ENCODE assay signal across 1 cellular context in genomic region chrX:10159069-10159468, GRCh38.
TF ChIP-seq lines count a peak whose summit lies in the region.

No MANE protein-coding gene starts in this region.

TF ChIP-seq in K562, 482 proteins besides CTCF, POLR2A, EP300 and RAD21 (continued from another document and continues in another):
- TF ChIP-seq ZNF592 (IDR thresholded peaks at IDR 0.05) (no peak), MED1 (CRISPR knock-in tag; IDR thresholded peaks at IDR 0.05; ENCODE audit: borderline replicate concordance) (no peak), ATF2 (CRISPR knock-in tag; IDR thresholded peaks at IDR 0.05) (no peak), ETS1 (conservative IDR thresholded peaks at IDR 0.05; ENCODE audit: control insufficient read depth, low read depth, low read length) (no peak), MCM5 (IDR thresholded peaks at IDR 0.05; ENCODE audit: low read depth) (no peak), KDM1A (IDR thresholded peaks at IDR 0.05) (peak in 1 of 2 experiments; percentile 48; a peak in 3 of 4 replicates), ATF6 (CRISPR knock-in tag; IDR thresholded peaks at IDR 0.05) (no peak), NR3C1 (CRISPR knock-in tag; IDR thresholded peaks at IDR 0.05) (no peak), DIDO1 (tag; IDR thresholded peaks at IDR 0.05; ENCODE audit: low read depth) (no peak), CBX2 (IDR thresholded peaks at IDR 0.05; ENCODE audit: insufficient read depth, low read length, poor library complexity, severe bottlenecking) (no peak), E2F8 (IDR thresholded peaks at IDR 0.05; ENCODE audit: low read depth, partially characterized antibody) (no peak), MTF1 (CRISPR knock-in tag; IDR thresholded peaks at IDR 0.05; ENCODE audit: borderline replicate concordance) (no peak), ZNF134 (CRISPR knock-in tag; conservative IDR thresholded peaks at IDR 0.05) (no peak), PURB (CRISPR knock-in tag; IDR thresholded peaks at IDR 0.05; ENCODE audit: low read depth) (no peak), E2F5 (CRISPR knock-in tag; IDR thresholded peaks at IDR 0.05) (no peak), IFI16 (CRISPR knock-in tag; IDR thresholded peaks at IDR 0.05) (no peak), ZBTB11 (CRISPR knock-in tag; IDR thresholded peaks at IDR 0.05) (no peak), SAFB (IDR thresholded peaks at IDR 0.05; ENCODE audit: borderline replicate concordance, low read depth, low read length) (no peak), RCOR1 (IDR thresholded peaks at IDR 0.05; ENCODE audit: borderline replicate concordance in 1 of 2, low read depth in 2 of 2, low read length in 2 of 2) (no peak), RNF2 (IDR thresholded peaks at IDR 0.05) (no peak), HES1 (IDR thresholded peaks at IDR 0.05; ENCODE audit: low read depth) (0 out of 2 replicates have a peak, but pooled peaks have one; percentile 40), KAT2B (IDR thresholded peaks at IDR 0.05; ENCODE audit: low read depth, low read length) (no peak), ZNF785 (CRISPR knock-in tag; IDR thresholded peaks at IDR 0.05) (no peak), ILK (tag; IDR thresholded peaks at IDR 0.05; ENCODE audit: borderline replicate concordance, low read depth) (no peak), ZBTB7A (IDR thresholded peaks at IDR 0.05; ENCODE audit: borderline replicate concordance, control insufficient read depth, low read depth, low read length) (no peak), NFRKB (IDR thresholded peaks at IDR 0.05; ENCODE audit: low read depth) (no peak), MTA3 (IDR thresholded peaks at IDR 0.05; ENCODE audit: borderline replicate concordance) (no peak), ZC3H11A (IDR thresholded peaks at IDR 0.05; ENCODE audit: low read depth, low read length) (no peak), NCOA6 (IDR thresholded peaks at IDR 0.05) (no peak), TAF7 (tag; IDR thresholded peaks at IDR 0.05) (no peak), MEIS2 (IDR thresholded peaks at IDR 0.05; ENCODE audit: partially characterized antibody) (peak; percentile 16), TRIM24 (IDR thresholded peaks at IDR 0.05) (peak; percentile 63 to 81; a peak in 3 of 4 replicates), SMAD2 (IDR thresholded peaks at IDR 0.05; ENCODE audit: low read depth, low read length) (no peak), SRSF9 (IDR thresholded peaks at IDR 0.05; ENCODE audit: borderline replicate concordance, low read depth, low read length) (no peak), MNT (conservative IDR thresholded peaks at IDR 0.05) (0 out of 4 replicates have a peak, but pooled peaks of 1 of the 2 experiments have one; percentile 29), STAT6 (CRISPR knock-in tag; IDR thresholded peaks at IDR 0.05) (no peak)
